ENCODE assay signal across 8 cellular contexts in genomic region chr9:137000177-137000930, GRCh38. TPM values are rescaled to one million over a fixed set of nuclear protein-coding genes. Genes with fewer than 3 reads are reported as not detected.
DNase-seq lines count a peak whose midpoint lies in the region; ATAC-seq and TF ChIP-seq lines count a peak whose summit lies in the region.

No MANE protein-coding gene starts in this region.

- peak overlapping the region in 3 of 10 experiments; percentile 15 to 38 (median 18); a peak in 3 of 20 replicates for H3K4me3 ChIP-seq in BLaER1 treated with 17β-estradiol and CSF1 and Interleukin-3, amounts not matched to agents 10 nM and 100 nM
- H3K4me3 ChIP-seq in ovary = no peak overlapping the region

- intact Hi-C loops in ovary (cut with DNase I) = no loop called here

- DNase-seq in GM19238 (ENCODE audit: insufficient read length, low spot score) = peak; percentile 89
- no peak for DNase-seq in osteocyte (ENCODE audit: extremely low spot score, unreplicated experiment)
- DNase-seq in NCI-H510A (lab: John Stamatoyannopoulos, UW) = no peak
- no peak for DNase-seq in midbrain (lab: John Stamatoyannopoulos, UW)
- DNase-seq in ovary = no peak

- peaks cover 0 to 12% (median 0%) of the 10 kb centered on the region in 11 experiments; a peak in 5 of 22 replicates for H4K20me1 ChIP-seq in BLaER1 treated with 17β-estradiol and CSF1 and Interleukin-3, amounts not matched to agents 10 nM and 100 nM

- H3K36me3 ChIP-seq in BLaER1 treated with 17β-estradiol and CSF1 and Interleukin-3, amounts not matched to agents 10 nM and 100 nM = peaks cover 0 to under 1% (median 0%) of the 10 kb centered on the region in 11 experiments; a peak in 1 of 22 replicates
- H3K36me3 ChIP-seq in ovary = no peaks in the 10 kb centered on the region

- H3K9ac ChIP-seq in BLaER1 treated with 17β-estradiol and CSF1 and Interleukin-3, amounts not matched to agents 10 nM and 100 nM = peak overlapping the region; percentile 32 to 73 (median 60); a peak in 20 of 22 replicates

- peaks cover 5 to 11% (median 10%) of the 10 kb centered on the region in 11 experiments; a peak in 19 of 22 replicates for H3K9me3 ChIP-seq in BLaER1 treated with 17β-estradiol and CSF1 and Interleukin-3, amounts not matched to agents 10 nM and 100 nM (replicated peaks in 1 of 11)
- no peaks in the 10 kb centered on the region for H3K9me3 ChIP-seq in ovary

- H3K4me3 Mint-ChIP-seq in activated T-helper 17 cell treated with anti-CD3 and anti-CD28 coated beads, Interleukin-2, amount 50 U/mL, for 72 hours = peak overlapping the region; percentile 47
- no peak overlapping the region for H3K4me3 Mint-ChIP-seq in osteocyte (ENCODE audit: unreplicated experiment)

- H3K27me3 ChIP-seq in BLaER1 treated with 17β-estradiol and CSF1 and Interleukin-3, amounts not matched to agents 10 nM and 100 nM = no peaks in the 10 kb centered on the region; a peak in 1 of 22 replicates
- no peaks in the 10 kb centered on the region for H3K27me3 ChIP-seq in ovary

- no peaks in the 10 kb centered on the region for H3K9me3 Mint-ChIP-seq in activated T-helper 17 cell treated with anti-CD3 and anti-CD28 coated beads, Interleukin-2, amount 50 U/mL, for 72 hours
- no peaks in the 10 kb centered on the region for H3K9me3 Mint-ChIP-seq in osteocyte (ENCODE audit: unreplicated experiment)

- no peak for TF ChIP-seq POLR2A in ovary (IDR thresholded peaks at IDR 0.05)

- WGBS in ovary, 3 donors = 33 to 45% (median 33%) methylated on average over 10 of the region's 10 CpGs

- H3K27me3 Mint-ChIP-seq in activated T-helper 17 cell treated with anti-CD3 and anti-CD28 coated beads, Interleukin-2, amount 50 U/mL, for 72 hours = no peaks in the 10 kb centered on the region
- H3K27me3 Mint-ChIP-seq in osteocyte (ENCODE audit: unreplicated experiment) = no peaks in the 10 kb centered on the region

- peak overlapping the region; percentile 51 to 92 (median 85) for H3K4me2 ChIP-seq in BLaER1 treated with 17β-estradiol and CSF1 and Interleukin-3, amounts not matched to agents 10 nM and 100 nM

- H3K4me1 Mint-ChIP-seq in activated T-helper 17 cell treated with anti-CD3 and anti-CD28 coated beads, Interleukin-2, amount 50 U/mL, for 72 hours = peaks cover 21% of the 10 kb centered on the region
- peaks cover 39% of the 10 kb centered on the region for H3K4me1 Mint-ChIP-seq in osteocyte (ENCODE audit: unreplicated experiment)

- H3K4me1 ChIP-seq in BLaER1 treated with 17β-estradiol and CSF1 and Interleukin-3, amounts not matched to agents 10 nM and 100 nM = peaks cover 53 to 82% (median 68%) of the 10 kb centered on the region in 10 experiments
- peaks cover 9% of the 10 kb centered on the region for H3K4me1 ChIP-seq in ovary (ENCODE audit: insufficient read depth)

- TF ChIP-seq CTCF in osteocyte (IDR thresholded peaks at IDR 0.05) = no peak
- TF ChIP-seq CTCF in ovary (IDR thresholded peaks at IDR 0.05) = no peak

- ATAC-seq in HG03439 (IDR thresholded peaks at IDR 0.05; ENCODE audit: unreplicated experiment) = peak; percentile 68
- peak; percentile 84 for ATAC-seq in activated T-helper 17 cell treated with anti-CD3 and anti-CD28 coated beads, Interleukin-2, amount 50 U/mL, for 72 hours (replicated peaks)

- H3K36me3 Mint-ChIP-seq in activated T-helper 17 cell treated with anti-CD3 and anti-CD28 coated beads, Interleukin-2, amount 50 U/mL, for 72 hours (ENCODE audit: low read depth) = no peaks in the 10 kb centered on the region
- no peaks in the 10 kb centered on the region for H3K36me3 Mint-ChIP-seq in osteocyte (ENCODE audit: unreplicated experiment)

- H3K27ac ChIP-seq in BLaER1 treated with 17β-estradiol and CSF1 and Interleukin-3, amounts not matched to agents 10 nM and 100 nM = peak overlapping the region; percentile 20 to 89 (median 76); a peak in 20 of 22 replicates
- no peak overlapping the region for H3K27ac ChIP-seq in ovary

- no peak for TF ChIP-seq EP300 in ovary (IDR thresholded peaks at IDR 0.05)

- peak overlapping the region; percentile 49 for H3K27ac Mint-ChIP-seq in activated T-helper 17 cell treated with anti-CD3 and anti-CD28 coated beads, Interleukin-2, amount 50 U/mL, for 72 hours
- peak overlapping the region; percentile 74 for H3K27ac Mint-ChIP-seq in osteocyte (ENCODE audit: unreplicated experiment)

RNA-seq across cellular contexts. Expression of gene CLIC3, which starts 4.0 kb away (rescaled TPM):
- under 1 TPM in 1 of 2 donors, not detected in 1; 0.26 TPM for total RNA-seq in activated T-helper 17 cell treated with anti-CD3 and anti-CD28 coated beads, Interleukin-2, amount 50 U/mL, for 72 hours
- total RNA-seq in osteocyte (0.52 TPM in 1 of 2 replicates, not detected in the other), ovary (1 to 10 TPM in 3 of 7 donors, under 1 TPM in 2, not detected in 2; 0.57 to 6.5 (median 1.5) TPM)
- polyA plus RNA-seq in ovary = 1 to 10 TPM in 1 of 2 donors, not detected in 1; 1.1 TPM

RNA-seq across cellular contexts. Expression of gene PAXX, which starts 8.1 kb away (rescaled TPM):
- total RNA-seq in activated T-helper 17 cell treated with anti-CD3 and anti-CD28 coated beads, Interleukin-2, amount 50 U/mL, for 72 hours = 10 to 100 TPM; 31.1 to 49.1 TPM
- total RNA-seq in osteocyte (38.5 and 51.4 TPM in 2 replicates), ovary (10 to 100 TPM; 23.6 to 48.9 (median 37.5) TPM)
- 10 to 100 TPM in 1 of 2 donors, 1 to 10 TPM in 1; 1.1 to 47.8 TPM for polyA plus RNA-seq in ovary

RNA-seq across cellular contexts. Expression of gene LCNL1, which starts 17.6 kb away (rescaled TPM):
- under 1 TPM in 1 of 2 donors, not detected in 1; 0.11 TPM for total RNA-seq in activated T-helper 17 cell treated with anti-CD3 and anti-CD28 coated beads, Interleukin-2, amount 50 U/mL, for 72 hours
- total RNA-seq in osteocyte (3.0 and 3.4 TPM in 2 replicates), ovary (1 to 10 TPM in 2 of 7 donors, under 1 TPM in 4, not detected in 1; 0.25 to 1.6 (median 0.61) TPM)
- under 1 TPM; 0.17 to 0.19 TPM for polyA plus RNA-seq in ovary

RNA-seq across cellular contexts. Expression of gene PTGDS, which starts 23.1 kb away (rescaled TPM):
- total RNA-seq in activated T-helper 17 cell treated with anti-CD3 and anti-CD28 coated beads, Interleukin-2, amount 50 U/mL, for 72 hours = 1 to 10 TPM in 1 of 2 donors, not detected in 1; 1.3 TPM
- total RNA-seq in osteocyte = 123 and 129 TPM in 2 replicates
- total RNA-seq in ovary = 100 to 1,000 TPM in 2 of 7 donors, 10 to 100 TPM in 4, 1 to 10 TPM in 1; 5.8 to 191 (median 59.8) TPM
- 10 to 100 TPM; 13.6 to 43.1 TPM for polyA plus RNA-seq in ovary

RNA-seq across cellular contexts. Expression of gene ABCA2, which starts 27.7 kb away (rescaled TPM):
- total RNA-seq in activated T-helper 17 cell treated with anti-CD3 and anti-CD28 coated beads, Interleukin-2, amount 50 U/mL, for 72 hours = 10 to 100 TPM; 43.0 to 63.9 TPM
- total RNA-seq in osteocyte = 47.6 and 55.1 TPM in 2 replicates
- 10 to 100 TPM in 5 of 7 donors, 1 to 10 TPM in 2; 5.8 to 26.9 (median 13.7) TPM for total RNA-seq in ovary
- 10 to 100 TPM in 1 of 2 donors, 1 to 10 TPM in 1; 2.0 to 10.5 TPM for polyA plus RNA-seq in ovary

Comparison
In these comparisons a context has a peak if more than half of its experiments do, and no peak if none do; other contexts are left out.
1. H3K27ac ChIP-seq: peak in BLaER1 treated with 17β-estradiol and CSF1 and Interleukin-3, amounts not matched to agents 10 nM and 100 nM (11 of 11); none in ovary (0 of 2).